In the genomic region with DNA sequence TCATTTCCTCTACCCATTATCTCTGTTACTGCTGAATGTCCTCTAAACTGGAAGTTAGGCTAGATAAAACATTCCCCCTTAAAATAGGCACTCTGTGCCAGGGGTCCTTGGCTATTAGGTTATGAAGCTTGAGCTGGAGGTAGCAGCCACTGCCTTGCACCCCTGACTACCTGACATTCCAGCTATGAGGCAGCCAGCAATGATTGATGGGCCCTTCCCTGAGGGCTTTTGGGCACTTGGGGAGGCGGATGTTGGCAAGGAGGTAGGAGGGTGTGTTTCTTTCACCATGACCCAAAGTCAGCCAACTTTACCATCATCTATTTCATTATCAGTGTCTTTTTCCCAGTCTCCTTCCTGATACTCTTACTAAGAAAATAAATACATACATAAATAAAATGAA, we compare ENCODE assay signal across 31 cellular contexts.
"Had no signal": no experiment of that assay in that cellular context is flagged by ENCODE, and none has a peak within 500 bp of the region (broad histone marks: within the 10 kb centered on the region; RNA-seq: fewer than 3 reads in every experiment).

No MANE protein-coding gene starts in this region.

- H3K4me2 ChIP-seq: SK-N-SH had no signal

- ATAC-seq: activated CD8-positive, alpha-beta T cell treated with anti-CD3 and anti-CD28 coated beads for 36 hours; PC-3 had no signal

- H3K4me1 ChIP-seq: ascending aorta, Peyer's patch, SJSA1 had no signal

- H3K27ac Mint-ChIP-seq: activated CD4-positive, alpha-beta T cell treated with anti-CD3 and anti-CD28 coated beads, Interleukin-2, amount 10 ng/mL, durations not matched to agents 24 days and 14 days; activated CD8-positive, alpha-beta T cell treated with anti-CD3 and anti-CD28 coated beads for 36 hours; activated naive CD4-positive, alpha-beta T cell treated with anti-CD3 and anti-CD28 coated beads for 36 hours; activated naive CD8-positive, alpha-beta T cell treated with anti-CD3 and anti-CD28 coated beads for 36 hours; T-helper 1 cell treated with Interleukin-12 subunit alpha and Interleukin-12 subunit beta and Interleukin-4 antibody, amounts not matched to agents 30 μg/mL and 1 μg/mL, for 36 hours; T-helper 2 cell treated with Interferon-gamma antibody and Interleukin-4, amounts not matched to agents 5 μg/mL and 100 μg/mL, for 36 hours had no signal

- DNase-seq: activated CD4-positive, alpha-beta T cell treated with anti-CD3 and anti-CD28 coated beads, Interleukin-2, amount 10 ng/mL, durations not matched to agents 24 days and 14 days; activated CD4-positive, alpha-beta T cell treated with anti-CD3 and anti-CD28 coated beads, Interleukin-2, amount 50 U/mL, for 4 hours; activated CD8-positive, alpha-beta T cell treated with anti-CD3 and anti-CD28 coated beads for 36 hours; activated gamma-delta T cell treated with Interleukin-2 at 50 U/mL for 16 hours; activated naive CD4-positive, alpha-beta T cell treated with anti-CD3 and anti-CD28 coated beads for 36 hours; activated naive CD8-positive, alpha-beta T cell treated with anti-CD3 and anti-CD28 coated beads for 36 hours; activated T-cell treated with anti-CD3 and anti-CD28 coated beads, Interleukin-2, amount 50 U/mL, for 1 hour; amygdala; Karpas-422; MG63; NCI-H1048; NCI-H1105 treated with DMSO at 0.1 percent for 48 hours; NCI-H1436; NCI-H1694; NCI-H1930; NCI-H2081 treated with DMSO at 0.1 percent for 48 hours; NCI-H510A; NCI-H526; NCI-H748 treated with DMSO at 0.1 percent for 48 hours; NK-92 treated with Interleukin-12 subunit alpha and Interleukin-12 subunit beta, amount 100 ng/mL, for 24 hours; PC-3; Peyer's patch; RPMI8226; SHP77 treated with DMSO at 0.1 percent for 48 hours; SK-N-SH had no signal

- H3K4me3 Mint-ChIP-seq: activated CD4-positive, alpha-beta T cell treated with anti-CD3 and anti-CD28 coated beads, Interleukin-2, amount 10 ng/mL, durations not matched to agents 24 days and 14 days; activated CD8-positive, alpha-beta T cell treated with anti-CD3 and anti-CD28 coated beads for 36 hours; activated naive CD4-positive, alpha-beta T cell treated with anti-CD3 and anti-CD28 coated beads for 36 hours; activated naive CD8-positive, alpha-beta T cell treated with anti-CD3 and anti-CD28 coated beads for 36 hours; activated T-helper 1 cell treated with anti-CD3 and anti-CD28 coated beads, Interleukin-12 subunit alpha, Interleukin-12 subunit beta, Interleukin-2, Interleukin-4 antibody, amounts not matched to agents 30 ng/mL and 10 ng/mL and 1 ng/mL, durations not matched to agents 14 hours and 24 hours and 36 hours; T-helper 1 cell treated with Interleukin-12 subunit alpha and Interleukin-12 subunit beta and Interleukin-4 antibody, amounts not matched to agents 30 μg/mL and 1 μg/mL, for 36 hours; T-helper 2 cell treated with Interferon-gamma antibody and Interleukin-4, amounts not matched to agents 5 μg/mL and 100 μg/mL, for 36 hours had no signal

- H3K4me3 ChIP-seq: ascending aorta, MG63, Peyer's patch, SJSA1 had no signal

- H3K27me3 Mint-ChIP-seq: activated CD4-positive, alpha-beta T cell treated with anti-CD3 and anti-CD28 coated beads, Interleukin-2, amount 10 ng/mL, durations not matched to agents 24 days and 14 days; activated CD8-positive, alpha-beta T cell treated with anti-CD3 and anti-CD28 coated beads for 36 hours; activated naive CD8-positive, alpha-beta T cell treated with anti-CD3 and anti-CD28 coated beads for 36 hours had no signal

- H3K27me3 ChIP-seq: ascending aorta, MG63, Peyer's patch, SJSA1 had no signal

- H3K9ac ChIP-seq: SK-N-SH had no signal

- FAIRE-seq: TTC549 had no signal

- H3K9me3 ChIP-seq: ascending aorta, MG63, Peyer's patch, SJSA1, SK-N-SH had no signal

- H3K9me2 ChIP-seq: SK-N-SH had no signal

- H3K27ac ChIP-seq: ascending aorta, Peyer's patch, SJSA1 had no signal

- H3K9me3 Mint-ChIP-seq: activated CD4-positive, alpha-beta T cell treated with anti-CD3 and anti-CD28 coated beads, Interleukin-2, amount 10 ng/mL, durations not matched to agents 24 days and 14 days; activated CD8-positive, alpha-beta T cell treated with anti-CD3 and anti-CD28 coated beads for 36 hours; activated naive CD4-positive, alpha-beta T cell treated with anti-CD3 and anti-CD28 coated beads for 36 hours; activated naive CD8-positive, alpha-beta T cell treated with anti-CD3 and anti-CD28 coated beads for 36 hours; activated T-helper 1 cell treated with anti-CD3 and anti-CD28 coated beads, Interleukin-12 subunit alpha, Interleukin-12 subunit beta, Interleukin-2, Interleukin-4 antibody, amounts not matched to agents 30 ng/mL and 10 ng/mL and 1 ng/mL, durations not matched to agents 14 hours and 24 hours and 36 hours; T-helper 1 cell treated with Interleukin-12 subunit alpha and Interleukin-12 subunit beta and Interleukin-4 antibody, amounts not matched to agents 30 μg/mL and 1 μg/mL, for 36 hours; T-helper 2 cell treated with Interferon-gamma antibody and Interleukin-4, amounts not matched to agents 5 μg/mL and 100 μg/mL, for 36 hours had no signal
